ENCODE assay signal across 19 cellular contexts in genomic region chr17:62802531-62803205, GRCh38. TPM values are rescaled to one million over a fixed set of nuclear protein-coding genes. Genes with fewer than 3 reads are reported as not detected.
DNase-seq lines count a peak whose midpoint lies in the region; ATAC-seq and TF ChIP-seq lines count a peak whose summit lies in the region.
"Had no signal": no experiment of that assay in that cellular context is flagged by ENCODE, and none has a peak within 500 bp of the region (broad histone marks: within the 10 kb centered on the region; RNA-seq: fewer than 3 reads in every experiment).

No MANE protein-coding gene starts in this region.

- in situ Hi-C loops in Caki2 (cut with HindIII; ENCODE audit: low pct_unique_long_range_greater_than_20kb, low sequenced_read_pairs) = no loop called here
- in situ Hi-C loops in IMR-90 (cut with MboI; ENCODE audit: low sequenced_read_pairs) = no loop called here

- H4K8ac ChIP-seq in IMR-90 (ENCODE audit: low read depth in 2 of 2, low read length in 2 of 2) = no peak overlapping the region

- no peak overlapping the region; the same call in 1 of the 2 replicates for H2BK20ac ChIP-seq in IMR-90 (ENCODE audit: low read depth, low read length)

- no peaks in the 10 kb centered on the region for H3K79me1 ChIP-seq in IMR-90 (ENCODE audit: low read depth in 1 of 2, low read length in 2 of 2)

- CTCF ChIA-PET in IMR-90 (lab: Yijun Ruan, JAX) = interaction anchor here (0.6 kb wide), 1 partner anchor 626 kb away, joined by 4 read pairs; no protein-coding TSS in a partner anchor

- H3K14ac ChIP-seq in IMR-90 (replicated peaks; ENCODE audit: low read depth, low read length) = no peak overlapping the region

- H3K27ac ChIP-seq in IMR-90 (ENCODE audit: insufficient read depth, low read length) = no peak overlapping the region
- no peak overlapping the region for H3K27ac ChIP-seq in OCI-LY3 (ENCODE audit: low read length)
- H3K27ac ChIP-seq: epithelial cell of prostate, HL-60, thoracic aorta had no signal

- H3K9ac ChIP-seq in IMR-90 (ENCODE audit: low read depth, low read length) = no peak overlapping the region
- no peak overlapping the region for H3K9ac ChIP-seq in OCI-LY3 (ENCODE audit: low read length)

- H4K91ac ChIP-seq in IMR-90 (ENCODE audit: insufficient read depth, low read depth, low read length) = no peak overlapping the region

- H3K9me3 ChIP-seq in IMR-90 (ENCODE audit: control insufficient read depth, insufficient read depth, low read length) = no peaks in the 10 kb centered on the region
- H3K9me3 ChIP-seq in OCI-LY3 (ENCODE audit: insufficient read depth, low read length) = no peaks in the 10 kb centered on the region
- H3K9me3 ChIP-seq: thoracic aorta had no signal

- no peak for TF ChIP-seq POLR2A in IMR-90 (IDR thresholded peaks at IDR 0.05; ENCODE audit: low read depth, low read length)

- no peak overlapping the region for H3K23ac ChIP-seq in IMR-90 (ENCODE audit: low read depth, low read length)

- no peak overlapping the region for H2BK5ac ChIP-seq in IMR-90 (ENCODE audit: low read depth, low read length, poor library complexity, severe bottlenecking)

- no TSS peak for BruUV-seq in IMR-90 (replicated peaks; lab: Mats Ljungman, UMichigan)

- H2AFZ ChIP-seq in IMR-90 (replicated peaks; ENCODE audit: low read length, poor library complexity) (no peak overlapping the region), OCI-LY3 (ENCODE audit: low read depth, low read length) (no peak overlapping the region)

- TF ChIP-seq CTCF in IMR-90 (conservative IDR thresholded peaks at IDR 0.05; ENCODE audit: low read depth, low read length) (no peak), OCI-LY3 (IDR thresholded peaks at IDR 0.05; ENCODE audit: low read depth, low read length) (no peak)

- H3K56ac ChIP-seq in IMR-90 (ENCODE audit: extremely low read depth, insufficient read depth, low read length) = no peak overlapping the region

- no peaks in the 10 kb centered on the region for H3K36me3 ChIP-seq in IMR-90 (ENCODE audit: control insufficient read depth, insufficient read depth, low read length)
- no peaks in the 10 kb centered on the region for H3K36me3 ChIP-seq in OCI-LY3 (replicated peaks; ENCODE audit: low read depth, low read length)
- H3K36me3 ChIP-seq: thoracic aorta had no signal

- intact Hi-C loops in IMR-90 (cut with micrococcal nuclease) = no loop called here

- dilution Hi-C loops in IMR-90 (cut with HindIII; ENCODE audit: low sequenced_read_pairs, unreplicated experiment) = no loop called here

- H2AK5ac ChIP-seq in IMR-90 (ENCODE audit: low read depth, low read length) = peak overlapping the region; percentile 48; the same call in 1 of the 2 replicates

- no peak overlapping the region for H4K5ac ChIP-seq in IMR-90 (ENCODE audit: low read depth, low read length)

- H3K4ac ChIP-seq in IMR-90 (ENCODE audit: low read depth, low read length) = no peak overlapping the region

- H3K9me1 ChIP-seq in IMR-90 (ENCODE audit: insufficient read depth, low read length) = no peaks in the 10 kb centered on the region

- no peak overlapping the region for H3K4me2 ChIP-seq in IMR-90 (ENCODE audit: low read depth, low read length)
- H3K4me2 ChIP-seq in OCI-LY3 (ENCODE audit: low read length) = peak overlapping the region; percentile 40

- H3K18ac ChIP-seq in IMR-90 (ENCODE audit: low read depth, low read length) = no peak overlapping the region

- no peak overlapping the region for H2BK120ac ChIP-seq in IMR-90 (ENCODE audit: low read depth, low read length)

- ATAC-seq in IMR-90 (ENCODE audit: low read depth) = no peak
- ATAC-seq: T-cell, WTC11 had no signal

- WGBS in IMR-90 (ENCODE audit: extremely low coverage in 2 of 2, insufficient read length in 1 of 2), 2 experiments = 85% methylated on average over 5 of the region's 10 CpGs; no CpG with 5 or more reads in 1 of the 2 experiments

- H3K4me3 ChIP-seq in IMR-90 (ENCODE audit: insufficient read depth, low read depth, low read length) = no peak overlapping the region
- no peak overlapping the region for H3K4me3 ChIP-seq in OCI-LY3 (ENCODE audit: low read length)
- H3K4me3 ChIP-seq: thoracic aorta had no signal

- H3K27me3 ChIP-seq in IMR-90 (ENCODE audit: control insufficient read depth, insufficient read depth, low read length) (no peaks in the 10 kb centered on the region), OCI-LY3 (ENCODE audit: low read depth, low read length) (0 out of 2 replicates have a peak, but pooled peaks cover 8% of the 10 kb centered on the region)

- H2BK15ac ChIP-seq in IMR-90 (ENCODE audit: low read depth, low read length) = no peak overlapping the region

- no peak overlapping the region for H2AK9ac ChIP-seq in IMR-90 (replicated peaks; ENCODE audit: low read depth, low read length, poor library complexity)

- no peaks in the 10 kb centered on the region for H3K79me2 ChIP-seq in OCI-LY3 (ENCODE audit: low read length)

- TF ChIP-seq RAD21 in IMR-90 (IDR thresholded peaks at IDR 0.05; ENCODE audit: low read length) = no peak

- DNase-seq in Caki2 (ENCODE audit: low read depth) (peak; percentile 37), IMR-90 (no peak), myocyte (ENCODE audit: low read depth) (peak; percentile 61), NCI-H82 treated with DMSO at 0.1 percent for 48 hours (lab: John Stamatoyannopoulos, UW; ENCODE audit: unreplicated experiment) (no peak), LoVo (ENCODE audit: low spot score) (no peak)
- no peak for DNase-seq in stimulated activated CD4-positive, alpha-beta T cell treated with anti-CD3 and anti-CD28 coated beads, Interleukin-4, amount 100 ng/mL, for 24 hours
- DNase-seq: activated CD4-positive, alpha-beta memory T cell treated with anti-CD3 and anti-CD28 coated beads, Interleukin-2, amount 10 ng/mL, durations not matched to agents 7 days and 5 days; activated naive CD8-positive, alpha-beta T cell treated with anti-CD3 and anti-CD28 coated beads for 36 hours; NCI-H1048; T-cell had no signal

- POLR2A ChIA-PET in IMR-90 (lab: Charles Lee; ENCODE audit: unreplicated experiment) = no interaction called here

- no peaks in the 10 kb centered on the region for H4K20me1 ChIP-seq in IMR-90 (ENCODE audit: insufficient read depth, low read length)
- no peaks in the 10 kb centered on the region for H4K20me1 ChIP-seq in OCI-LY3 (ENCODE audit: insufficient read depth, low read length)

- peaks cover 7% of the 10 kb centered on the region; the same call in 1 of the 2 replicates for H3K4me1 ChIP-seq in IMR-90 (ENCODE audit: control insufficient read depth, insufficient read depth, low read length)
- H3K4me1 ChIP-seq in OCI-LY3 (ENCODE audit: low read length) = peaks cover 8% of the 10 kb centered on the region

TF ChIP-seq in IMR-90, 13 proteins besides CTCF, POLR2A, EP300 and RAD21:
- TF ChIP-seq RCOR1 (IDR thresholded peaks at IDR 0.05; ENCODE audit: insufficient replicate concordance, low read length) (no peak), FOS (IDR thresholded peaks at IDR 0.05; ENCODE audit: low read depth, low read length) (no peak), MAZ (IDR thresholded peaks at IDR 0.05; ENCODE audit: borderline replicate concordance, low read depth, low read length) (no peak), SMC3 (IDR thresholded peaks at IDR 0.05; ENCODE audit: low read depth, low read length) (no peak), USF2 (IDR thresholded peaks at IDR 0.05; ENCODE audit: low read depth, low read length) (no peak), RFX5 (IDR thresholded peaks at IDR 0.05; ENCODE audit: low read depth, low read length) (no peak), CEBPB (IDR thresholded peaks at IDR 0.05; ENCODE audit: low read depth, low read length) (no peak), MXI1 (IDR thresholded peaks at IDR 0.05; ENCODE audit: borderline replicate concordance, low read depth, low read length) (no peak), MAFK (IDR thresholded peaks at IDR 0.05; ENCODE audit: low read depth, low read length) (no peak), BHLHE40 (IDR thresholded peaks at IDR 0.05; ENCODE audit: low read depth, low read length) (no peak), NFE2L2 (IDR thresholded peaks at IDR 0.05; ENCODE audit: low read depth, low read length) (no peak), CHD1 (IDR thresholded peaks at IDR 0.05; ENCODE audit: low read depth, low read length) (no peak)
- TF ChIP-seq, protein P1, sequence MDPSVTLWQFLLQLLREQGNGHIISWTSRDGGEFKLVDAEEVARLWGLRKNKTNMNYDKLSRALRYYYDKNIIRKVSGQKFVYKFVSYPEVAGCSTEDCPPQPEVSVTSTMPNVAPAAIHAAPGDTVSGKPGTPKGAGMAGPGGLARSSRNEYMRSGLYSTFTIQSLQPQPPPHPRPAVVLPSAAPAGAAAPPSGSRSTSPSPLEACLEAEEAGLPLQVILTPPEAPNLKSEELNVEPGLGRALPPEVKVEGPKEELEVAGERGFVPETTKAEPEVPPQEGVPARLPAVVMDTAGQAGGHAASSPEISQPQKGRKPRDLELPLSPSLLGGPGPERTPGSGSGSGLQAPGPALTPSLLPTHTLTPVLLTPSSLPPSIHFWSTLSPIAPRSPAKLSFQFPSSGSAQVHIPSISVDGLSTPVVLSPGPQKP (IDR thresholded peaks at IDR 0.05; ENCODE audit: borderline replicate concordance, low read depth, low read length) = no peak

RNA-seq across cellular contexts. Expression of gene MARCHF10, which starts 5.4 kb away (rescaled TPM):
- not detected in 2 replicates for total RNA-seq in Caki2 (2014; rRNA removed; shearing (Covaris generic); ENCODE audit: low replicate concordance)
- total RNA-seq in IMR-90 (2012; rRNA removed) (under 0.01 and 0.18 TPM in 2 replicates), myocyte (0.47 TPM in 1 of 2 replicates, not detected in the other)
- 0.10 and 0.74 TPM in 2 replicates for polyA plus RNA-seq in IMR-90 (2012; rRNA removed)
- polyA plus RNA-seq in IMR-90 (2012; cell fraction: cytosol; rRNA removed) = 0.33 and 0.42 TPM in 2 replicates
- polyA plus RNA-seq in IMR-90 (2012; cell fraction: nucleus; rRNA removed; ENCODE audit: low replicate concordance) = 0.50 and 1.2 TPM in 2 replicates
- 0.20 TPM for polyA plus RNA-seq in myocyte (2012)
- total RNA-seq: activated CD4-positive, alpha-beta memory T cell treated with anti-CD3 and anti-CD28 coated beads, Interleukin-2, amount 10 ng/mL, durations not matched to agents 7 days and 5 days; activated naive CD8-positive, alpha-beta T cell treated with anti-CD3 and anti-CD28 coated beads for 36 hours; B cell; liver; osteocyte; skeletal muscle tissue; thoracic aorta had no signal
- polyA plus RNA-seq: liver had no signal

Comparison
In these comparisons a context has a peak if more than half of its experiments do, and no peak if none do; other contexts are left out.
1. DNase-seq: peak in Caki2 (single experiment) and myocyte (single experiment); none in IMR-90 (single experiment), NCI-H82 treated with DMSO at 0.1 percent for 48 hours (single experiment), LoVo (single experiment) and stimulated activated CD4-positive, alpha-beta T cell treated with anti-CD3 and anti-CD28 coated beads, Interleukin-4, amount 100 ng/mL, for 24 hours (single experiment).